In genomic region chr2:70767094-70767698, GRCh38 we compare ENCODE assay signal across 8 cellular contexts. TPM values are rescaled to one million over a fixed set of nuclear protein-coding genes. Genes with fewer than 3 reads are reported as not detected.
DNase-seq lines count a peak whose midpoint lies in the region; ATAC-seq, FAIRE-seq and TF ChIP-seq lines count a peak whose summit lies in the region.
"Had no signal": no experiment of that assay in that cellular context is flagged by ENCODE, and none has a peak within 500 bp of the region (broad histone marks: within the 10 kb centered on the region; RNA-seq: fewer than 3 reads in every experiment).

No MANE protein-coding gene starts in this region.

- TF ChIP-seq POLR2A in K562 (conservative IDR thresholded peaks at IDR 0.05), result no peak; the same call in 1 of the 2 replicates

- peak overlapping the region; percentile 77 for H3K4ac ChIP-seq in mesendoderm (ENCODE audit: low read depth, low read length)

- no TSS peak for BruUV-seq in K562 (replicated peaks; lab: Mats Ljungman, UMichigan)

- H3K4me2 ChIP-seq in GM23338 (peak overlapping the region; percentile 91), K562 (ENCODE audit: insufficient read depth, low read length) (peak overlapping the region; percentile 83), mesendoderm (ENCODE audit: low read length) (peak overlapping the region; percentile 75)

- H3K27me3 ChIP-seq in GM23338 (ENCODE audit: insufficient read depth) (no peaks in the 10 kb centered on the region), K562 (ENCODE audit: control insufficient read depth in 2 of 2, insufficient read depth in 2 of 2, low read length in 2 of 2) (no peaks in the 10 kb centered on the region; a peak in 1 of 5 replicates), mesendoderm (ENCODE audit: insufficient read depth, low read length, poor library complexity) (no peaks in the 10 kb centered on the region)

- H3K4me3 Mint-ChIP-seq in GM23338, result peak overlapping the region; percentile 94

- in situ Hi-C loops in K562 (cut with MboI), result no loop called here

- H4K8ac ChIP-seq in mesendoderm (ENCODE audit: low read depth, low read length), result peak overlapping the region; percentile 83

- H3K4me1 Mint-ChIP-seq in GM23338, result peaks cover 43% of the 10 kb centered on the region

- intact Hi-C loops in K562 (cut with micrococcal nuclease), result loop anchor here (5.0 kb wide), 2 partner anchors 60 to 465 kb away; partner anchors contain the start of gene FAM136A

- no peak for TF ChIP-seq RAD21 in K562 (CRISPR knock-in tag; conservative IDR thresholded peaks at IDR 0.05 in 1 of 2, IDR thresholded peaks at IDR 0.05 in 1 of 2)

- peaks cover 4% of the 10 kb centered on the region for H3K79me1 ChIP-seq in mesendoderm (ENCODE audit: low read length)

- H3K36me3 ChIP-seq in GM23338 (ENCODE audit: insufficient read depth) (no peaks in the 10 kb centered on the region), K562 (ENCODE audit: control insufficient read depth, insufficient read depth, low read length) (no peaks in the 10 kb centered on the region), mesendoderm (ENCODE audit: control insufficient read depth, insufficient read depth, low read length) (no peaks in the 10 kb centered on the region)

- no peak overlapping the region for H2BK120ac ChIP-seq in mesendoderm (ENCODE audit: low read depth, low read length)

- TF ChIP-seq CTCF in GM23338 (conservative IDR thresholded peaks at IDR 0.05; ENCODE audit: low read depth in 2 of 2) (no peak), K562 (IDR thresholded peaks at IDR 0.05 in 2 of 3, conservative IDR thresholded peaks at IDR 0.05 in 1 of 3; ENCODE audit: insufficient read depth in 2 of 3, low read depth in 1 of 3, low read length in 3 of 3) (no peak)

- peak overlapping the region; percentile 85; the same call in 1 of the 2 replicates for H3K27ac Mint-ChIP-seq in GM23338

- POLR2A ChIA-PET in K562 (lab: Yijun Ruan, JAX), result interaction anchor here (1.1 to 1.8 kb wide), 5 partner anchors 8 to 110 kb away, joined by 3 to 7 read pairs (median 5); no protein-coding TSS in a partner anchor

- H3K36me3 Mint-ChIP-seq in GM23338 (ENCODE audit: low read depth), result peaks cover 14% of the 10 kb centered on the region; the same call in 2 of the 3 replicates

- H3K9me2 ChIP-seq in GM23338 (ENCODE audit: insufficient read depth), result no peaks in the 10 kb centered on the region

- peaks cover 6% of the 10 kb centered on the region for H3F3A ChIP-seq in GM23338 (replicated peaks; ENCODE audit: low read depth)

- peak; percentile 75 for ATAC-seq in GM23338
- ATAC-seq in K562, result peak; percentile 86
- ATAC-seq in HG02884 (IDR thresholded peaks at IDR 0.05; ENCODE audit: unreplicated experiment), result no peak
- ATAC-seq in GM19397 (IDR thresholded peaks at IDR 0.05; ENCODE audit: unreplicated experiment), result no peak

- H3K27ac ChIP-seq in GM23338 (ENCODE audit: low read depth), result peak overlapping the region; percentile 98
- H3K27ac ChIP-seq in K562 (ENCODE audit: extremely low read depth, low read depth, low read length), result peak overlapping the region; percentile 65; the same call in 2 of the 3 replicates
- H3K27ac ChIP-seq in mesendoderm (ENCODE audit: low read depth, low read length), result peak overlapping the region; percentile 80

- H2AFZ ChIP-seq in GM23338, result peak overlapping the region; percentile 40; the same call in 1 of the 2 replicates
- H2AFZ ChIP-seq in K562 (ENCODE audit: low read depth, low read length), result peak overlapping the region; percentile 98

- under 1% methylated on average over 27 of the region's 51 CpGs for WGBS in K562 (ENCODE audit: insufficient coverage, low coverage, missing lambda C conversion rate)
- WGBS in mesendoderm (ENCODE audit: extremely low coverage, insufficient coverage, low lambda C conversion rate), result no CpG with 5 or more reads among the region's 51 CpGs

- H3K23ac ChIP-seq in mesendoderm (ENCODE audit: low read length), result peak overlapping the region; percentile 26

- peak; percentile 82 for DNase-seq in GM23338 (ENCODE audit: low spot score)
- peak; percentile 32 for DNase-seq in NCI-H345 treated with DMSO at 0.1 percent for 48 hours (lab: John Stamatoyannopoulos, UW; ENCODE audit: unreplicated experiment)
- DNase-seq in K562 (ENCODE audit: extremely low read depth in 1 of 4, low spot score in 3 of 4), result peak; percentile 55 to 79 (median 74)
- DNase-seq in mesendoderm, result peak; percentile 75
- DNase-seq in urothelium cell line (ENCODE audit: low spot score), result peak; percentile 46

- no peak overlapping the region for H2BK15ac ChIP-seq in mesendoderm (replicated peaks; ENCODE audit: low read depth)

- H3K9me3 ChIP-seq in K562 (replicated peaks; ENCODE audit: control insufficient read depth, insufficient read depth, low read depth, low read length), result no peaks in the 10 kb centered on the region

- TF ChIP-seq EP300 in K562 (IDR thresholded peaks at IDR 0.05; ENCODE audit: low read length), result no peak

- no peaks in the 10 kb centered on the region for H3K9me1 ChIP-seq in K562 (ENCODE audit: control insufficient read depth, insufficient read depth, low read length)

- H3K18ac ChIP-seq in mesendoderm (ENCODE audit: low read length), result peak overlapping the region; percentile 97

- CTCF ChIA-PET in K562 (lab: Yijun Ruan, JAX; ENCODE audit: low intra/inter-chr PET ratio), result interaction anchor here (0.6 to 2.4 kb wide), 7 partner anchors 24 to 119 kb away, joined by 3 to 32 read pairs (median 5); no protein-coding TSS in a partner anchor

- H4K20me1 ChIP-seq in GM23338 (replicated peaks; ENCODE audit: insufficient read depth), result peaks cover 16% of the 10 kb centered on the region
- no peaks in the 10 kb centered on the region for H4K20me1 ChIP-seq in K562 (replicated peaks; ENCODE audit: control insufficient read depth, insufficient read depth, low read length)

- H2AK5ac ChIP-seq in mesendoderm (ENCODE audit: low read length), result no peak overlapping the region

- no peak overlapping the region for H2BK5ac ChIP-seq in mesendoderm (ENCODE audit: low read length)

- H3K4me1 ChIP-seq in GM23338 (ENCODE audit: insufficient read depth) (peaks cover 38% of the 10 kb centered on the region), K562 (replicated peaks in 1 of 2; ENCODE audit: control insufficient read depth in 2 of 2, insufficient read depth in 2 of 2, low read length in 2 of 2) (peaks cover 2 to 12% of the 10 kb centered on the region in 2 experiments; a peak in 4 of 5 replicates), mesendoderm (ENCODE audit: control insufficient read depth, low read depth, low read length) (peaks cover 4% of the 10 kb centered on the region)

- H3K9ac ChIP-seq in K562 (ENCODE audit: insufficient read depth in 1 of 2, low read depth in 2 of 2, low read length in 2 of 2) (peak overlapping the region; percentile 74 to 95), mesendoderm (ENCODE audit: low read length) (peak overlapping the region; percentile 82)

- H4K5ac ChIP-seq in mesendoderm (ENCODE audit: low read length), result no peak overlapping the region

- FAIRE-seq in K562 (lab: Jason Lieb, UNC) (no peak), urothelium cell line (lab: Jason Lieb, UNC) (no peak)

- H3K79me2 ChIP-seq in GM23338 (replicated peaks; ENCODE audit: insufficient read depth) (peaks cover 49% of the 10 kb centered on the region), K562 (ENCODE audit: control insufficient read depth, insufficient read depth, low read length) (peaks cover 14% of the 10 kb centered on the region), mesendoderm (ENCODE audit: control insufficient read depth, insufficient read depth, low read length) (peaks cover 30% of the 10 kb centered on the region)

- H3K56ac ChIP-seq in mesendoderm (ENCODE audit: low read length), result peak overlapping the region; percentile 93

- peak overlapping the region; percentile 71 for H3K4me3 ChIP-seq in GM23338
- H3K4me3 ChIP-seq in K562, result peak overlapping the region; percentile 73
- peak overlapping the region; percentile 82 for H3K4me3 ChIP-seq in mesendoderm (ENCODE audit: low read length)

- H3K27me3 Mint-ChIP-seq in GM23338 (ENCODE audit: insufficient read depth, low read depth, poor library complexity), result peaks cover 14% of the 10 kb centered on the region

- H3K9me3 Mint-ChIP-seq in GM23338, result no peaks in the 10 kb centered on the region

RNA-seq across cellular contexts. Expression of gene ADD2, which starts 0.8 kb away (rescaled TPM):
- total RNA-seq in GM23338 (2014; rRNA removed; shearing (Covaris generic)), result 138 and 223 TPM in 2 replicates
- polyA plus RNA-seq in GM23338 (2016; fragmentation: Nextera tagmentation; extraction: Ambion mirVana) (34.6 and 40.2 TPM in 2 replicates), K562 (2011; rRNA removed) (15.0 and 36.2 TPM in 2 replicates), K562 (2014; fragmentation: Illumina TruSeq; extraction: Trizol) (60.0 and 60.4 TPM in 2 replicates), K562 (2014; fragmentation: Nextera tagmentation; extraction: Ambion mirVana) (1 to 10 TPM; 3.5 to 4.0 TPM), K562 (2014; rRNA removed) (55.9 and 58.6 TPM in 2 replicates)
- total RNA-seq in K562 (2011; cell fraction: chromatin; rRNA removed; ENCODE audit: low replicate concordance), result 39.1 and 60.6 TPM in 2 replicates
- total RNA-seq in K562 (2011; cell fraction: nucleolus; rRNA removed), result 38.0 and 48.7 TPM in 2 replicates
- total RNA-seq in K562 (2011; cell fraction: nucleoplasm; rRNA removed), result 46.6 and 51.7 TPM in 2 replicates
- total RNA-seq in K562 (2014; rRNA removed) (52.1 and 59.3 TPM in 2 replicates), K562 (2014; rRNA removed; fragmentation: Illumina TruSeq; extraction: Trizol) (18.1 and 19.1 TPM in 2 replicates), K562 (2015; rRNA removed; fragmentation: Illumina TruSeq; extraction: Trizol) (17.9 and 19.7 TPM in 2 replicates), K562 (2021) (59.6 and 63.0 TPM in 2 replicates)
- 20.6 and 70.3 TPM in 2 replicates for polyA plus RNA-seq in K562 (2011; cell fraction: cytosol; rRNA removed)
- polyA plus RNA-seq in K562 (2011; cell fraction: nucleus; rRNA removed), result 23.5 and 81.6 TPM in 2 replicates
- 20.9 and 29.6 TPM in 2 replicates for polyA plus RNA-seq in K562 (2012)
- polyA minus RNA-seq in K562 (2011; rRNA and poly(A)+ RNA removed), result 17.1 and 65.5 TPM in 2 replicates
- polyA minus RNA-seq in K562 (2011; cell fraction: cytosol; rRNA and poly(A)+ RNA removed), result 26.8 and 57.4 TPM in 2 replicates
- 12.8 and 32.0 TPM in 2 replicates for polyA minus RNA-seq in K562 (2011; cell fraction: nucleus; rRNA and poly(A)+ RNA removed)
- 160 TPM for polyA plus RNA-seq in mesendoderm (2013, experiment 1 of 2)
- polyA plus RNA-seq in mesendoderm (2013, experiment 2 of 2), result 173 TPM

RNA-seq across cellular contexts. Expression of gene FIGLA, which starts 23.2 kb away (rescaled TPM):
- not detected in 2 replicates for total RNA-seq in GM23338 (2014; rRNA removed; shearing (Covaris generic))
- polyA plus RNA-seq in GM23338 (2016; fragmentation: Nextera tagmentation; extraction: Ambion mirVana) (not detected in 2 replicates), K562 (2011; rRNA removed) (not detected in 2 replicates), K562 (2014; fragmentation: Illumina TruSeq; extraction: Trizol) (not detected in 2 replicates), K562 (2014; fragmentation: Nextera tagmentation; extraction: Ambion mirVana) (not detected), K562 (2014; rRNA removed) (not detected in 2 replicates)
- total RNA-seq in K562 (2011; cell fraction: chromatin; rRNA removed; ENCODE audit: low replicate concordance), result not detected in 2 replicates
- not detected in 2 replicates for total RNA-seq in K562 (2011; cell fraction: nucleolus; rRNA removed)
- total RNA-seq in K562 (2011; cell fraction: nucleoplasm; rRNA removed), result not detected in 2 replicates
- total RNA-seq in K562 (2014; rRNA removed) (not detected in 2 replicates), K562 (2014; rRNA removed; fragmentation: Illumina TruSeq; extraction: Trizol) (not detected in 2 replicates), K562 (2015; rRNA removed; fragmentation: Illumina TruSeq; extraction: Trizol) (not detected in 2 replicates), K562 (2021) (not detected in 2 replicates)
- polyA plus RNA-seq in K562 (2011; cell fraction: cytosol; rRNA removed), result not detected in 2 replicates
- polyA plus RNA-seq in K562 (2011; cell fraction: nucleus; rRNA removed), result not detected in 2 replicates
- polyA plus RNA-seq in K562 (2012), result not detected in 2 replicates
- polyA minus RNA-seq in K562 (2011; rRNA and poly(A)+ RNA removed), result not detected in 2 replicates
- polyA minus RNA-seq in K562 (2011; cell fraction: cytosol; rRNA and poly(A)+ RNA removed), result not detected in 2 replicates
- polyA minus RNA-seq in K562 (2011; cell fraction: nucleus; rRNA and poly(A)+ RNA removed), result not detected in 2 replicates
- not detected for polyA plus RNA-seq in mesendoderm (2013, experiment 1 of 2)
- not detected for polyA plus RNA-seq in mesendoderm (2013, experiment 2 of 2)
- total RNA-seq: NCI-H460 had no signal

RNA-seq across cellular contexts. Expression of gene CLEC4F, which starts 53.2 kb away (rescaled TPM):
- total RNA-seq in GM23338 (2014; rRNA removed; shearing (Covaris generic)), result not detected in 2 replicates
- polyA plus RNA-seq in GM23338 (2016; fragmentation: Nextera tagmentation; extraction: Ambion mirVana) (not detected in 2 replicates), K562 (2011; rRNA removed) (not detected in 2 replicates), K562 (2014; fragmentation: Illumina TruSeq; extraction: Trizol) (not detected in 2 replicates), K562 (2014; fragmentation: Nextera tagmentation; extraction: Ambion mirVana) (not detected), K562 (2014; rRNA removed) (not detected in 2 replicates)
- not detected in 2 replicates for total RNA-seq in K562 (2011; cell fraction: chromatin; rRNA removed; ENCODE audit: low replicate concordance)
- total RNA-seq in K562 (2011; cell fraction: nucleolus; rRNA removed), result not detected in 2 replicates
- not detected in 2 replicates for total RNA-seq in K562 (2011; cell fraction: nucleoplasm; rRNA removed)
- total RNA-seq in K562 (2014; rRNA removed) (not detected in 2 replicates), K562 (2014; rRNA removed; fragmentation: Illumina TruSeq; extraction: Trizol) (not detected in 2 replicates), K562 (2015; rRNA removed; fragmentation: Illumina TruSeq; extraction: Trizol) (not detected in 2 replicates), K562 (2021) (not detected in 2 replicates)
- not detected in 2 replicates for polyA plus RNA-seq in K562 (2011; cell fraction: cytosol; rRNA removed)
- not detected in 2 replicates for polyA plus RNA-seq in K562 (2011; cell fraction: nucleus; rRNA removed)
- not detected in 2 replicates for polyA plus RNA-seq in K562 (2012)
- not detected in 2 replicates for polyA minus RNA-seq in K562 (2011; rRNA and poly(A)+ RNA removed)
- polyA minus RNA-seq in K562 (2011; cell fraction: cytosol; rRNA and poly(A)+ RNA removed), result not detected in 2 replicates
- polyA minus RNA-seq in K562 (2011; cell fraction: nucleus; rRNA and poly(A)+ RNA removed), result not detected in 2 replicates
- not detected for polyA plus RNA-seq in mesendoderm (2013, experiment 1 of 2)
- polyA plus RNA-seq in mesendoderm (2013, experiment 2 of 2), result not detected
- total RNA-seq: NCI-H460 had no signal

Comparison
In these comparisons a context has a peak if more than half of its experiments do, and no peak if none do; other contexts are left out.
1. ATAC-seq: peak in GM23338 (single experiment) and K562 (single experiment); none in HG02884 (single experiment) and GM19397 (single experiment).
2. DNase-seq: peak in every context shown above with its lines; median percentile 82 in GM23338; 75 in mesendoderm; 74 in K562; 46 in urothelium cell line; 32 in NCI-H345 treated with DMSO at 0.1 percent for 48 hours.
3. Peak in every context shown above with its lines, with median percentiles within 50 percentile points of each other: H3K27ac ChIP-seq, H3K4me2 ChIP-seq and H3K4me3 ChIP-seq.